10 cellular contexts compared by ENCODE assay signal in the genomic region with DNA sequence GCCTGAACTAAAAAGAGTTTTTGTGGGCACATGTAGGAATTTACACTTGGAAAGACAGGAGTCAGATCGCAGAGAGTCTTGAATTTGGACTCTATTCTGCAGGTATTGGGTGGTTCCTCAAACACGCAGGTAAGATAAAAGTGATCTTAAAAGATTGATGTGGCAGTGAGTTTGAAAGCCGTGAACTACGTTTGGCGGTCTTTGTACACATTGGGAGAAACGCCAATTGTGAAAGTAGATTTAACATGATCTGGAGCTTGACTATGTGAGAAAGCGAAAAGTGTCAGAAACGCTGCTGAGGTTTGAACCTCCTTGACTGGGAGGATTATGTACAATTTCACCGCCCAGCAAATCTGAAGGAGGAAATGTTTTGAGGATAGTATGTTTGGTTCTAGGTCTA. TPM values are rescaled to one million over a fixed set of nuclear protein-coding genes. Genes with fewer than 3 reads are reported as not detected.
DNase-seq lines count a peak whose midpoint lies in the region; ATAC-seq, FAIRE-seq and TF ChIP-seq lines count a peak whose summit lies in the region.
"Had no signal": no experiment of that assay in that cellular context is flagged by ENCODE, and none has a peak within 500 bp of the region (broad histone marks: within the 10 kb centered on the region; RNA-seq: fewer than 3 reads in every experiment).

No MANE protein-coding gene starts in this region.

- no peak for TF ChIP-seq CTCF in CD14-positive monocyte (IDR thresholded peaks at IDR 0.05)

- H3K9ac ChIP-seq in adipocyte (ENCODE audit: low read length): no peak overlapping the region

- H3K4me3 Mint-ChIP-seq in CD14-positive monocyte (peak overlapping the region; percentile 97), IgD-negative memory B cell (peak overlapping the region; percentile 95 to 99 (median 96))

- H3K9me3 Mint-ChIP-seq in CD14-positive monocyte (peaks cover 0 to 2% (median 0%) of the 10 kb centered on the region in 7 donors), IgD-negative memory B cell (no peaks in the 10 kb centered on the region)

- H3K27ac Mint-ChIP-seq in CD14-positive monocyte: peak overlapping the region in 2 of 7 donors; percentile 99
- peak overlapping the region in 2 of 3 donors; percentile 95 to 99 for H3K27ac Mint-ChIP-seq in IgD-negative memory B cell

- H3K36me3 ChIP-seq in adipocyte (ENCODE audit: control insufficient read depth, insufficient read depth, low read length, severe bottlenecking): no peaks in the 10 kb centered on the region
- H3K36me3 ChIP-seq: thoracic aorta had no signal

- H3K4me1 ChIP-seq in adipocyte (ENCODE audit: control insufficient read depth, insufficient read depth, low read length): peaks cover 19% of the 10 kb centered on the region
- H3K4me1 ChIP-seq in mononuclear cell (ENCODE audit: insufficient read depth, low read length): peaks cover 31% of the 10 kb centered on the region

- peaks cover 0 to 3% of the 10 kb centered on the region in 2 donors for H3K36me3 Mint-ChIP-seq in CD14-positive monocyte
- H3K36me3 Mint-ChIP-seq in IgD-negative memory B cell: no peaks in the 10 kb centered on the region

- no peaks in the 10 kb centered on the region for H3K27me3 ChIP-seq in adipocyte (replicated peaks; ENCODE audit: control insufficient read depth, insufficient read depth, low read length)
- no peaks in the 10 kb centered on the region for H3K27me3 ChIP-seq in mononuclear cell (ENCODE audit: insufficient read depth, low read length)

- H3K9me3 ChIP-seq in adipocyte (ENCODE audit: control insufficient read depth, low read length) (no peaks in the 10 kb centered on the region), mononuclear cell (ENCODE audit: low read depth, low read length) (no peaks in the 10 kb centered on the region)
- H3K9me3 ChIP-seq: thoracic aorta had no signal

- H3K4me1 Mint-ChIP-seq in CD14-positive monocyte (peaks cover 31% of the 10 kb centered on the region), IgD-negative memory B cell (peaks cover 8 to 23% (median 10%) of the 10 kb centered on the region in 3 donors)

- H3K27me3 Mint-ChIP-seq in CD14-positive monocyte (ENCODE audit: low read depth in 3 of 3) (peaks cover 0 to 7% (median 0%) of the 10 kb centered on the region in 3 donors), IgD-negative memory B cell (peaks cover 1% of the 10 kb centered on the region)

- intact Hi-C loops in CD14-positive monocyte (cut with micrococcal nuclease): loop anchor here in 1 of 2 donors (10.0 kb wide), 1 partner anchor 49 kb away; no protein-coding TSS in a partner anchor

- DNase-seq in CD14-positive monocyte (ENCODE audit: low spot score): no peak
- no peak for DNase-seq in adipocyte (ENCODE audit: low read depth)
- DNase-seq in H54 (ENCODE audit: insufficient read length, low spot score): no peak
- no peak for DNase-seq in NAMALWA (ENCODE audit: low spot score)
- DNase-seq: activated CD4-positive, CD25-positive, alpha-beta regulatory T cell had no signal

- no peak for TF ChIP-seq POLR2A in H54 (IDR thresholded peaks at IDR 0.05; ENCODE audit: low read depth, low read length)

- H3K4me3 ChIP-seq in adipocyte (ENCODE audit: low read length) (peak overlapping the region; percentile 93), mononuclear cell (ENCODE audit: low read length) (peak overlapping the region; percentile 78)

- no peak for FAIRE-seq in H54 (lab: Jason Lieb, UNC)

- no peak for ATAC-seq in GM18517 (IDR thresholded peaks at IDR 0.05; ENCODE audit: unreplicated experiment)
- no peak for ATAC-seq in HG02973 (IDR thresholded peaks at IDR 0.05; ENCODE audit: unreplicated experiment)

RNA-seq across cellular contexts. Expression of a gene that starts 1.5 kb away (rescaled TPM):
- polyA plus RNA-seq in CD14-positive monocyte (10 to 100 TPM; 28.1 to 31.1 TPM), IgD-negative memory B cell (25.1 TPM)
- 56.6 TPM for total RNA-seq in mononuclear cell
